Comparison of ENCODE assay signal across 9 cellular contexts in the genomic region with DNA sequence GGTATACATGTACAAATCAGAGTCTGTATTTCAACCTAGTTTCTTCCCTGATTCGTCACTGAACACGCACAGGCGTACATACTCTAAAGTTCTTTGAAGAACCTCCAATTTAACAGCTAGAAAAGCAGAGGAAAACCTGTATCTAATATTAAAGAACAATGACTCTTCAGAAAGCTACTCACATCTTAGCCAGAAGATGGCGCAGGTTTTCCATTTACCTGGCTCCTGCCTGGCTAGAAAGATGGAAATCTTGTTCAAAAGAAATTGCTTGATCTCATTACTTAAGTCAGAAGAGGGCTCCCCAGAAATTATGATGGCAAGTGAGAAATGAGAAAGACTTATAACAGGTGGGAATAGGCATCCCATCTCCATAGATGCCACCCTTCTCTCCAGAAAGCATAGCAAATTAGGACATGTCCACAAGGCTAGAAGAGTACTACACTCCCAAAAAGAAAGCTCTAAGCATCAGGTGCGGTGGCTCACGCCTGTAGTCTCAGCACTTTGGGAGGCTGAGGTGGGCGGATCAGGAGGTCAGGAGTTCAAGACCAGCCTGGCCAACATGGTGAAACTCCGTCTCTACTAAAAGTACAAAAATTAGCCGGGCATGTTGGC. TPM values are rescaled to one million over a fixed set of nuclear protein-coding genes. Genes with fewer than 3 reads are reported as not detected.
DNase-seq lines count a peak whose midpoint lies in the region; ATAC-seq and TF ChIP-seq lines count a peak whose summit lies in the region.
"Had no signal": no experiment of that assay in that cellular context is flagged by ENCODE, and none has a peak within 500 bp of the region (broad histone marks: within the 10 kb centered on the region; RNA-seq: fewer than 3 reads in every experiment).

No MANE protein-coding gene starts in this region.

- H3K36me3 Mint-ChIP-seq in H9 (ENCODE audit: insufficient read depth in 1 of 3, low read depth in 3 of 3) = no peaks in the 10 kb centered on the region
- H3K36me3 Mint-ChIP-seq in activated T-cell treated with anti-CD3 and anti-CD28 coated beads, Interleukin-2, amount 50 U/mL, for 72 hours (ENCODE audit: insufficient read depth in 2 of 2) = no peaks in the 10 kb centered on the region

- no peak overlapping the region for H2AFZ ChIP-seq in H9 (ENCODE audit: low read length)

- no peaks in the 10 kb centered on the region for H3K9me3 Mint-ChIP-seq in H9
- H3K9me3 Mint-ChIP-seq in activated T-cell treated with anti-CD3 and anti-CD28 coated beads, Interleukin-2, amount 50 U/mL, for 72 hours = no peaks in the 10 kb centered on the region

- H3K4me1 Mint-ChIP-seq in H9 = peaks cover 57 to 65% of the 10 kb centered on the region in 2 experiments
- H3K4me1 Mint-ChIP-seq in activated T-cell treated with anti-CD3 and anti-CD28 coated beads, Interleukin-2, amount 50 U/mL, for 72 hours (ENCODE audit: low read depth) = no peaks in the 10 kb centered on the region

- H2BK20ac ChIP-seq in H9 (ENCODE audit: low read depth, low read length, poor library complexity, severe bottlenecking) = no peak overlapping the region

- peak; percentile 50 for DNase-seq in DMS 273 treated with DMSO at 0.1 percent for 48 hours (lab: John Stamatoyannopoulos, UW)
- DNase-seq in H9 = peak; percentile 49
- peak; percentile 75 to 92 for DNase-seq in NCI-H524 (lab: John Stamatoyannopoulos, UW)
- DNase-seq in activated T-cell treated with anti-CD3 and anti-CD28 coated beads, Interleukin-2, amount 50 U/mL, for 72 hours = peak; percentile 31 to 34
- DNase-seq in glomerular visceral epithelial cell (ENCODE audit: extremely low spot score) = peak; percentile 49
- DNase-seq in sciatic nerve (ENCODE audit: low spot score) = no peak

- H3K4me3 Mint-ChIP-seq in H9 = peak overlapping the region in 1 of 2 experiments; percentile 9; a peak in 1 of 5 replicates
- no peak overlapping the region for H3K4me3 Mint-ChIP-seq in activated T-cell treated with anti-CD3 and anti-CD28 coated beads, Interleukin-2, amount 50 U/mL, for 72 hours

- peak in 1 of 2 donors; percentile 44 for ATAC-seq in activated T-cell treated with anti-CD3 and anti-CD28 coated beads, Interleukin-2, amount 50 U/mL, for 72 hours (replicated peaks in 1 of 2)
- ATAC-seq in sciatic nerve (peak; percentile 75), HG03159 (IDR thresholded peaks at IDR 0.05; ENCODE audit: unreplicated experiment) (no peak), GM18870 (IDR thresholded peaks at IDR 0.05; ENCODE audit: unreplicated experiment) (no peak)

- no peak overlapping the region for H2AK5ac ChIP-seq in H9 (ENCODE audit: insufficient read length, low read length)

- no peaks in the 10 kb centered on the region for H3K23me2 ChIP-seq in H9 (ENCODE audit: insufficient read length, low read depth, low read length, poor library complexity, severe bottlenecking)

- H3K4ac ChIP-seq in H9 (ENCODE audit: low read depth, low read length) = no peak overlapping the region

- H4K5ac ChIP-seq in H9 (ENCODE audit: insufficient read length, low read depth, low read length) = no peak overlapping the region

- H3K79me2 ChIP-seq in H9 (ENCODE audit: insufficient read depth, low read length) = no peaks in the 10 kb centered on the region

- H2BK120ac ChIP-seq in H9 (ENCODE audit: low read depth, low read length, poor library complexity, severe bottlenecking) = no peak overlapping the region

- no peak overlapping the region for H4K91ac ChIP-seq in H9 (ENCODE audit: insufficient read length, low read depth, low read length)

- H3K9me3 ChIP-seq in H9 (ENCODE audit: control insufficient read depth, low read depth, low read length) = no peaks in the 10 kb centered on the region

- H3K27ac Mint-ChIP-seq in H9 = peak overlapping the region; percentile 3 to 90 (median 3); a peak in 2 of 7 replicates
- H3K27ac Mint-ChIP-seq in activated T-cell treated with anti-CD3 and anti-CD28 coated beads, Interleukin-2, amount 50 U/mL, for 72 hours = no peak overlapping the region

- H4K20me1 ChIP-seq in H9 (ENCODE audit: control insufficient read depth, insufficient read depth, insufficient read length) = no peaks in the 10 kb centered on the region

- no peak overlapping the region for H3K14ac ChIP-seq in H9 (ENCODE audit: insufficient read depth, low read length)

- H3K56ac ChIP-seq in H9 (ENCODE audit: insufficient read length, low read depth, low read length) = no peak overlapping the region

- H3T11ph ChIP-seq in H9 (ENCODE audit: low read length) = no peak overlapping the region

- H3K79me1 ChIP-seq in H9 (ENCODE audit: insufficient read depth, low read depth, low read length, poor library complexity, severe bottlenecking) = no peaks in the 10 kb centered on the region

- peak; percentile 93 for TF ChIP-seq CTCF in H9 (conservative IDR thresholded peaks at IDR 0.05)

- H3K27me3 Mint-ChIP-seq in H9 (ENCODE audit: low read depth) = no peaks in the 10 kb centered on the region
- H3K27me3 Mint-ChIP-seq in activated T-cell treated with anti-CD3 and anti-CD28 coated beads, Interleukin-2, amount 50 U/mL, for 72 hours (ENCODE audit: low read depth) = no peaks in the 10 kb centered on the region

- no peak overlapping the region for H2BK15ac ChIP-seq in H9 (ENCODE audit: low read depth, low read length)

- no peak overlapping the region for H3K27ac ChIP-seq in H9 (ENCODE audit: insufficient read length, low read depth, low read length)

- H2BK12ac ChIP-seq in H9 (ENCODE audit: insufficient read length, low read depth, low read length) = no peak overlapping the region

- no peak overlapping the region for H2BK5ac ChIP-seq in H9 (ENCODE audit: insufficient read length, low read length)

- H3K18ac ChIP-seq in H9 (ENCODE audit: insufficient read length, low read depth, low read length) = no peak overlapping the region

- no CpG with 5 or more reads among the region's 9 CpGs for WGBS in H9 (ENCODE audit: extremely low coverage, insufficient read length, low lambda C conversion rate)

- H3K27me3 ChIP-seq in H9 (ENCODE audit: insufficient read depth, low read length) = no peaks in the 10 kb centered on the region

- H3K23ac ChIP-seq in H9 (ENCODE audit: insufficient read length, low read depth, low read length) = no peak overlapping the region

- H3K9ac ChIP-seq in H9 (ENCODE audit: extremely low read depth, insufficient read length, low read length) = no peak overlapping the region

- no peak overlapping the region for H4K8ac ChIP-seq in H9 (replicated peaks; ENCODE audit: insufficient read length, low read depth, low read length)

- H3K4me1 ChIP-seq in H9 (ENCODE audit: insufficient read depth, low read length) = peaks cover 14% of the 10 kb centered on the region; the same call in 1 of the 2 replicates

- no peak overlapping the region for H3K4me2 ChIP-seq in H9 (ENCODE audit: insufficient read depth, insufficient read length, low read length)

- intact Hi-C loops in sciatic nerve (cut with DNase I) = loop anchor here (2.0 kb wide), 1 partner anchor 233 kb away; no protein-coding TSS in a partner anchor

RNA-seq across cellular contexts. Expression of a gene that starts 19.0 kb away (rescaled TPM):
- total RNA-seq in H9 (2021) (422 and 423 TPM in 2 replicates), sciatic nerve (7.2 TPM)
- total RNA-seq in activated T-cell treated with anti-CD3 and anti-CD28 coated beads, Interleukin-2, amount 50 U/mL, for 72 hours = not detected
- total RNA-seq: activated CD8-positive, alpha-beta memory T cell treated with anti-CD3 and anti-CD28 coated beads for 36 hours had no signal

Comparison
In these comparisons a context has a peak if more than half of its experiments do, and no peak if none do; other contexts are left out.
1. RNA of a gene that starts 19.0 kb away (total RNA-seq): 422 to 423 TPM in H9; 7.2 TPM in sciatic nerve (single experiment) and not detected in activated T-cell treated with anti-CD3 and anti-CD28 coated beads, Interleukin-2, amount 50 U/mL, for 72 hours; every median in the first group is over 10 times any median in the second.